ENCODE assay signal across 1 cellular context in genomic region chr1:51843948-51844347, GRCh38.
TF ChIP-seq lines count a peak whose summit lies in the region.

No MANE protein-coding gene starts in this region.

TF ChIP-seq in HEK293T, 16 proteins besides CTCF, POLR2A, EP300 and RAD21 (continued from another document):
- TF ChIP-seq ZNF384 (IDR thresholded peaks at IDR 0.05) = no peak
